11 cellular contexts compared by ENCODE assay signal in genomic region chr6:169167581-169168301, GRCh38.
DNase-seq lines count a peak whose midpoint lies in the region; ATAC-seq, FAIRE-seq and TF ChIP-seq lines count a peak whose summit lies in the region.
"Had no signal": no experiment of that assay in that cellular context is flagged by ENCODE, and none has a peak within 500 bp of the region (broad histone marks: within the 10 kb centered on the region; RNA-seq: fewer than 3 reads in every experiment).

No MANE protein-coding gene starts in this region.

- CTCF ChIA-PET in HepG2 (lab: Yijun Ruan, JAX; ENCODE audit: low intra/inter-chr PET ratio, low total read pairs), result no interaction called here

- no peaks in the 10 kb centered on the region for H3K79me2 ChIP-seq in HepG2 (ENCODE audit: insufficient read depth, low read length)

- POLR2A ChIA-PET in HepG2 (lab: Yijun Ruan, JAX), result no interaction called here

- H3K9me3 ChIP-seq in body of pancreas (no peaks in the 10 kb centered on the region), HepG2 (ENCODE audit: low read length) (no peaks in the 10 kb centered on the region), gastroesophageal sphincter (no peaks in the 10 kb centered on the region)

- in situ Hi-C loops in HepG2 (cut with HindIII; ENCODE audit: extremely low pct_ligation_motif_present, low pct_unique_long_range_greater_than_20kb), result no loop called here

- no peak for TF ChIP-seq CTCF in HFFc6 (IDR thresholded peaks at IDR 0.05)
- TF ChIP-seq CTCF in body of pancreas (IDR thresholded peaks at IDR 0.05), result no peak
- no peak for TF ChIP-seq CTCF in HepG2 (CRISPR knock-in tag; IDR thresholded peaks at IDR 0.05)
- TF ChIP-seq CTCF in gastroesophageal sphincter (IDR thresholded peaks at IDR 0.05), result no peak

- TF ChIP-seq EP300 in HepG2 (IDR thresholded peaks at IDR 0.05; ENCODE audit: low read depth in 2 of 2, low read length in 2 of 2) (no peak), HepG2 (CRISPR knock-in tag; IDR thresholded peaks at IDR 0.05; ENCODE audit: borderline replicate concordance) (no peak), gastroesophageal sphincter (IDR thresholded peaks at IDR 0.05) (no peak)

- H3K9ac ChIP-seq in HepG2 (ENCODE audit: insufficient read depth, low read depth, low read length), result no peak overlapping the region

- TF ChIP-seq POLR2A in body of pancreas (IDR thresholded peaks at IDR 0.05) (no peak), HepG2 (IDR thresholded peaks at IDR 0.05; ENCODE audit: insufficient read depth in 1 of 2, low read depth in 2 of 2, low read length in 2 of 2) (no peak), gastroesophageal sphincter (IDR thresholded peaks at IDR 0.05) (no peak)

- ATAC-seq in body of pancreas (peak; percentile 54), HepG2 (no peak), HG03571 (IDR thresholded peaks at IDR 0.05; ENCODE audit: unreplicated experiment) (no peak), GM18867 (IDR thresholded peaks at IDR 0.05; ENCODE audit: unreplicated experiment) (no peak), gastroesophageal sphincter (no peak)

- peak overlapping the region; percentile 63; the same call in 1 of the 2 replicates for H3K4me3 Mint-ChIP-seq in HFFc6

- WGBS in body of pancreas, 2 donors, result 69 to 70% methylated on average over 23 to 37 of the region's 37 CpGs
- 28% methylated on average over 31 of the region's 37 CpGs for WGBS in HepG2 (ENCODE audit: low lambda C conversion rate)
- 64 to 91% methylated on average over 3 to 10 of the region's 37 CpGs for WGBS in gastroesophageal sphincter (ENCODE audit: low coverage in 1 of 2), 2 donors

- H3K27ac ChIP-seq in body of pancreas (no peak overlapping the region), HepG2 (ENCODE audit: extremely low read length, insufficient read depth, low read length) (no peak overlapping the region), gastroesophageal sphincter (no peak overlapping the region)
- H3K27ac ChIP-seq: epithelial cell of prostate had no signal

- no peaks in the 10 kb centered on the region for H3K4me1 ChIP-seq in body of pancreas
- no peaks in the 10 kb centered on the region for H3K4me1 ChIP-seq in HepG2 (ENCODE audit: insufficient read depth, low read length)
- peaks cover 0 to 8% (median 2%) of the 10 kb centered on the region in 3 donors for H3K4me1 ChIP-seq in gastroesophageal sphincter

- H2AFZ ChIP-seq in HepG2 (ENCODE audit: low read length), result no peak overlapping the region

- no peaks in the 10 kb centered on the region; the same call in 1 of the 2 replicates for H3K9me3 Mint-ChIP-seq in HFFc6

- peaks cover 2% of the 10 kb centered on the region for H3K27me3 Mint-ChIP-seq in HFFc6 (ENCODE audit: insufficient read depth)

- no TSS peak for BruUV-seq in HepG2 (replicated peaks; lab: Mats Ljungman, UMichigan)

- H3K36me3 ChIP-seq in body of pancreas (replicated peaks in 1 of 2; ENCODE audit: insufficient read depth in 1 of 2, low read depth in 2 of 2) (no peaks in the 10 kb centered on the region), HepG2 (replicated peaks in 1 of 2; ENCODE audit: control insufficient read depth in 1 of 2, insufficient read depth in 2 of 2, low read length in 2 of 2) (no peaks in the 10 kb centered on the region), gastroesophageal sphincter (no peaks in the 10 kb centered on the region)

- no peak for FAIRE-seq in HepG2 (lab: Jason Lieb, UNC)
- FAIRE-seq in frontal cortex (lab: Jason Lieb, UNC), result no peak

- H3K4me1 Mint-ChIP-seq in HFFc6 (ENCODE audit: low read depth), result peaks cover 81% of the 10 kb centered on the region

- H3K4me3 ChIP-seq in body of pancreas (no peak overlapping the region), HepG2 (replicated peaks in 1 of 3; ENCODE audit: insufficient read depth in 1 of 3, low read depth in 2 of 3, low read length in 3 of 3) (no peak overlapping the region), gastroesophageal sphincter (no peak overlapping the region)

- H4K20me1 ChIP-seq in HepG2 (ENCODE audit: insufficient read depth, low read length), result no peaks in the 10 kb centered on the region

- DNase-seq in HFFc6, result peak; percentile 71
- DNase-seq in body of pancreas, result peak in 2 of 4 donors; percentile 32 to 50
- DNase-seq in HepG2 (ENCODE audit: low spot score), result no peak
- peak; percentile 41 for DNase-seq in ureter (ENCODE audit: low spot score)
- DNase-seq in frontal cortex (ENCODE audit: low spot score in 2 of 2), result no peak
- DNase-seq: NCI-H526, occipital lobe had no signal

- intact Hi-C loops in body of pancreas (cut with DNase I), result no loop called here
- intact Hi-C loops in HepG2 (cut with micrococcal nuclease; ENCODE audit: unreplicated experiment), result no loop called here

- peak overlapping the region; percentile 96 for H3K27ac Mint-ChIP-seq in HFFc6

- H3K27me3 ChIP-seq in body of pancreas, result no peaks in the 10 kb centered on the region
- peaks cover 6 to 82% of the 10 kb centered on the region in 2 experiments; a peak in 4 of 5 replicates for H3K27me3 ChIP-seq in HepG2 (ENCODE audit: control insufficient read depth in 1 of 2, insufficient read depth in 2 of 2, low read length in 2 of 2)
- no peaks in the 10 kb centered on the region for H3K27me3 ChIP-seq in gastroesophageal sphincter

- TF ChIP-seq RAD21 in HepG2 (CRISPR knock-in tag; IDR thresholded peaks at IDR 0.05), result no peak

- H3K4me2 ChIP-seq in HepG2 (ENCODE audit: low read depth, low read length), result no peak overlapping the region

- peaks cover 41% of the 10 kb centered on the region for H3K36me3 Mint-ChIP-seq in HFFc6 (ENCODE audit: low read depth)

TF ChIP-seq in HepG2, 621 proteins besides CTCF, POLR2A, EP300 and RAD21:
- 0 out of 2 replicates have a peak, but pooled peaks have one; percentile 37 for TF ChIP-seq EZH2 (conservative IDR thresholded peaks at IDR 0.05; ENCODE audit: low read depth, low read length)
- no peak for TF ChIP-seq THAP11 (CRISPR knock-in tag; IDR thresholded peaks at IDR 0.05)
- no peak for TF ChIP-seq ZNF510 (CRISPR knock-in tag; IDR thresholded peaks at IDR 0.05; ENCODE audit: low read depth)
- TF ChIP-seq ZKSCAN5 (CRISPR knock-in tag; IDR thresholded peaks at IDR 0.05), result no peak
- TF ChIP-seq SNAI1 (CRISPR knock-in tag; IDR thresholded peaks at IDR 0.05; ENCODE audit: borderline replicate concordance), result no peak
- TF ChIP-seq ZC3H4 (CRISPR knock-in tag; IDR thresholded peaks at IDR 0.05; ENCODE audit: borderline replicate concordance), result no peak
- TF ChIP-seq CREB1 (IDR thresholded peaks at IDR 0.05), result peak; percentile 25; the same call in 1 of the 2 replicates
- TF ChIP-seq CREB1 (CRISPR knock-in tag; IDR thresholded peaks at IDR 0.05), result no peak

Comparison
In these comparisons a context has a peak if more than half of its experiments do, and no peak if none do; other contexts are left out.
1. DNase-seq: peak in HFFc6 (single experiment) and ureter (single experiment); none in HepG2 (single experiment) and frontal cortex (0 of 2).